In genomic region chr1:146376309-146376707, GRCh38 we compare ENCODE assay signal across 8 cellular contexts.
DNase-seq lines count a peak whose midpoint lies in the region; ATAC-seq, FAIRE-seq and TF ChIP-seq lines count a peak whose summit lies in the region.
"Not testable (repeated sequence)": the region's sequence is repeated elsewhere in the genome, so short reads cannot be mapped to it uniquely, and the experiment has no call there.

No MANE protein-coding gene starts in this region.

- H3K27ac ChIP-seq in A549 = peak overlapping the region; percentile 73 to 88

- ATAC-seq in A549 (peak; percentile 73 to 93), GM19328 (IDR thresholded peaks at IDR 0.05; ENCODE audit: unreplicated experiment) (peak; percentile 49), left colon (peak; percentile 78)

- H3K27me3 Mint-ChIP-seq in chondrocyte (ENCODE audit: low read depth) = not testable (repeated sequence)

- not testable (repeated sequence) for FAIRE-seq in A549 (lab: Jason Lieb, UNC)

- peak; percentile 39 for TF ChIP-seq POLR2A in A549 (IDR thresholded peaks at IDR 0.05; ENCODE audit: low read length)

- intact Hi-C loops in left colon (cut with DNase I, micrococcal nuclease) = not testable (repeated sequence)

- CTCF ChIA-PET in A549 (lab: Yijun Ruan, JAX) = not testable (repeated sequence)

- not testable (repeated sequence) for H3K4me1 ChIP-seq in A549

- TF ChIP-seq EP300 in A549 (IDR thresholded peaks at IDR 0.05) = not testable (repeated sequence)

- DNase-seq in A549 (ENCODE audit: low read depth in 1 of 2, low spot score in 1 of 2) = peak in 1 of 2 experiments; percentile 79
- peak; percentile 70 for DNase-seq in HK-2 (ENCODE audit: unreplicated experiment)
- peak; percentile 62 for DNase-seq in NCI-H82 treated with DMSO at 0.1 percent for 48 hours (lab: John Stamatoyannopoulos, UW; ENCODE audit: unreplicated experiment)
- peak; percentile 60 to 81 for DNase-seq in activated CD4-positive, alpha-beta T cell treated with anti-CD3 and anti-CD28 coated beads, Interleukin-2, amount 50 U/mL, for 24 hours (ENCODE audit: low read depth in 1 of 2, low spot score in 1 of 2)
- DNase-seq in chondrocyte (ENCODE audit: low spot score) = peak; percentile 90
- peak; percentile 87 to 92 for DNase-seq in left colon
- peak; percentile 70 for DNase-seq in stimulated activated CD4-positive, alpha-beta T cell treated with anti-CD3 and anti-CD28 coated beads, Interleukin-12 subunit alpha, Interleukin-12 subunit beta, amount 100 ng/mL, for 4 hours

- H3K9me3 ChIP-seq in A549 = not testable (repeated sequence)

- peak overlapping the region; percentile 62; the same call in 2 of the 3 replicates for H3K4me2 ChIP-seq in A549

- peak overlapping the region; percentile 69 for H3K4me3 Mint-ChIP-seq in chondrocyte (ENCODE audit: unreplicated experiment)

- not testable (repeated sequence) for H3K36me3 Mint-ChIP-seq in chondrocyte (ENCODE audit: low read depth)

- peak overlapping the region; percentile 97 for H3K27ac Mint-ChIP-seq in chondrocyte (ENCODE audit: unreplicated experiment)

- peaks cover 12% of the 10 kb centered on the region for H3K4me1 Mint-ChIP-seq in chondrocyte (ENCODE audit: low read depth)

- POLR2A ChIA-PET in A549 (lab: Yijun Ruan, JAX) = interaction anchor here (0.5 to 3.0 kb wide), 5 partner anchors 11 to 1662 kb away, joined by 3 to 55 read pairs (median 5); no protein-coding TSS in a partner anchor

- H3K9me3 Mint-ChIP-seq in chondrocyte (ENCODE audit: low read depth) = not testable (repeated sequence)

- peak overlapping the region; percentile 39; the same call in 2 of the 3 replicates for H3K4me3 ChIP-seq in A549

- WGBS in A549 (ENCODE audit: missing lambda C conversion rate) = 1% methylated on average over 18 of the region's 27 CpGs

- not testable (repeated sequence) for TF ChIP-seq RAD21 in A549 (conservative IDR thresholded peaks at IDR 0.05 in 1 of 2, IDR thresholded peaks at IDR 0.05 in 1 of 2)

- not testable (repeated sequence) for TF ChIP-seq CTCF in A549 (IDR thresholded peaks at IDR 0.05); chondrocyte (IDR thresholded peaks at IDR 0.05)

TF ChIP-seq in A549, 52 proteins besides CTCF, POLR2A, EP300 and RAD21:
- TF ChIP-seq E2F6 (IDR thresholded peaks at IDR 0.05; ENCODE audit: borderline replicate concordance, low read depth) = peak; percentile 66
- peak; percentile 61; the same call in 1 of the 2 replicates for TF ChIP-seq ATOH8 (CRISPR knock-in tag; IDR thresholded peaks at IDR 0.05; ENCODE audit: low read depth)
